In genomic region chr19:4123615-4124568, GRCh38 we compare ENCODE assay signal across 8 cellular contexts. TPM values are rescaled to one million over a fixed set of nuclear protein-coding genes. Genes with fewer than 3 reads are reported as not detected.
DNase-seq lines count a peak whose midpoint lies in the region; ATAC-seq and TF ChIP-seq lines count a peak whose summit lies in the region.

MAP2K2 (minus strand) TSS chr19:4124122; CDS start chr19:4123875, 247 bp downstream.

- intact Hi-C loops in PC-3 (cut with micrococcal nuclease): no loop called here

- peak within 1 kb of the TSS; percentile 97 for H3K4me2 ChIP-seq in PC-3 (ENCODE audit: low read length)

- peaks cover 23% of the 10 kb centered on the region for H3K4me1 Mint-ChIP-seq in activated T-cell treated with anti-CD3 and anti-CD28 coated beads, Interleukin-2, amount 50 U/mL, for 24 hours (ENCODE audit: low read depth)

- CTCF ChIA-PET in PC-3 (lab: Charles Lee): no interaction called here

- TF ChIP-seq CTCF in PC-3 (conservative IDR thresholded peaks at IDR 0.05; ENCODE audit: low read depth, low read length): no peak

- peaks cover 37% of the 10 kb centered on the region for H3K79me2 ChIP-seq in PC-3 (ENCODE audit: low read length)

- H3K9me3 ChIP-seq in PC-3 (ENCODE audit: low read length) (no peaks in the 10 kb centered on the region), mucosa of stomach (ENCODE audit: control insufficient read depth, low read length) (no peaks in the 10 kb centered on the region)

- H3K27me3 ChIP-seq in PC-3 (ENCODE audit: low read length): no peaks in the 10 kb centered on the region
- no peaks in the 10 kb centered on the region for H3K27me3 ChIP-seq in mucosa of stomach (ENCODE audit: control insufficient read depth, insufficient read depth, low read length)

- no peak within 1 kb of the TSS for H3K27ac ChIP-seq in PC-3 (ENCODE audit: low read length)

- H3K4me3 ChIP-seq in Jurkat, Clone E6-1 (ENCODE audit: low read length): peak within 1 kb of the TSS; percentile 83
- H3K4me3 ChIP-seq in PC-3 (ENCODE audit: low read length) (peak within 1 kb of the TSS; percentile 73), mucosa of stomach (ENCODE audit: low read length) (peak within 1 kb of the TSS; percentile 27)

- H3K9ac ChIP-seq in PC-3 (ENCODE audit: low read length) (peak within 1 kb of the TSS; percentile 86), mucosa of stomach (ENCODE audit: low read length) (peak within 1 kb of the TSS; percentile 73)

- no peaks in the 10 kb centered on the region for H3K27me3 Mint-ChIP-seq in activated T-cell treated with anti-CD3 and anti-CD28 coated beads, Interleukin-2, amount 50 U/mL, for 24 hours

- POLR2A ChIA-PET in PC-3 (lab: Charles Lee; ENCODE audit: unreplicated experiment): no interaction called here

- H3K9me2 ChIP-seq in PC-3 (replicated peaks; ENCODE audit: low read length): no peaks in the 10 kb centered on the region

- no peaks in the 10 kb centered on the region for H3K9me3 Mint-ChIP-seq in activated T-cell treated with anti-CD3 and anti-CD28 coated beads, Interleukin-2, amount 50 U/mL, for 24 hours

- H4K20me1 ChIP-seq in PC-3 (ENCODE audit: low read length): no peaks in the 10 kb centered on the region

- H3K4me1 ChIP-seq in PC-3 (ENCODE audit: insufficient read depth, low read length): peaks cover 11% of the 10 kb centered on the region
- peaks cover 16% of the 10 kb centered on the region for H3K4me1 ChIP-seq in mucosa of stomach (ENCODE audit: control insufficient read depth, insufficient read depth, low read length)

- DNase-seq in Caki2 (ENCODE audit: low read depth) (peak; percentile 90), PC-3 (peak; percentile 87), erythroblast (lab: John Stamatoyannopoulos, UW) (peak; percentile 96 to 98)
- DNase-seq in Jurkat, Clone E6-1 (ENCODE audit: low read depth, low spot score): peak; percentile 84
- DNase-seq in activated T-cell treated with anti-CD3 and anti-CD28 coated beads, Interleukin-2, amount 50 U/mL, for 24 hours: peak; percentile 98
- peak; percentile 98 for DNase-seq in stimulated activated CD8-positive, alpha-beta memory T cell treated with anti-CD3 and anti-CD28 coated beads, Interleukin-4, amount 100 ng/mL, for 48 hours

- BruUV-seq in PC-3 (replicated peaks; lab: Mats Ljungman, UMichigan): no TSS peak

- peak; percentile 87 for TF ChIP-seq POLR2A in erythroblast (IDR thresholded peaks at IDR 0.05; ENCODE audit: low read length)

- H2AFZ ChIP-seq in PC-3 (ENCODE audit: low read length): peak within 1 kb of the TSS; percentile 95

- peak within 1 kb of the TSS; percentile 96 for H3K27ac Mint-ChIP-seq in activated T-cell treated with anti-CD3 and anti-CD28 coated beads, Interleukin-2, amount 50 U/mL, for 24 hours

- in situ Hi-C loops in Caki2 (cut with HindIII; ENCODE audit: low pct_unique_long_range_greater_than_20kb, low sequenced_read_pairs): no loop called here

- ATAC-seq in GM21447 (IDR thresholded peaks at IDR 0.05; ENCODE audit: unreplicated experiment) (peak; percentile 72), PC-3 (peak; percentile 93)

- H3K4me3 Mint-ChIP-seq in activated T-cell treated with anti-CD3 and anti-CD28 coated beads, Interleukin-2, amount 50 U/mL, for 24 hours: peak within 1 kb of the TSS; percentile 87

- no peaks in the 10 kb centered on the region for H3K36me3 ChIP-seq in PC-3 (ENCODE audit: low read depth, low read length)
- no peaks in the 10 kb centered on the region for H3K36me3 ChIP-seq in mucosa of stomach (ENCODE audit: control insufficient read depth, insufficient read depth, low read length)

- peaks cover 18% of the 10 kb centered on the region for H3K36me3 Mint-ChIP-seq in activated T-cell treated with anti-CD3 and anti-CD28 coated beads, Interleukin-2, amount 50 U/mL, for 24 hours (ENCODE audit: low read depth)

- no peaks in the 10 kb centered on the region for H3F3A ChIP-seq in PC-3 (ENCODE audit: low read length, unreplicated experiment)

RNA-seq across cellular contexts. Expression of gene MAP2K2, which starts in this region (rescaled TPM):
- 318 and 353 TPM in 2 replicates for total RNA-seq in Caki2 (2014; rRNA removed; shearing (Covaris generic); ENCODE audit: low replicate concordance)
- polyA plus RNA-seq in Jurkat, Clone E6-1 (2012; ENCODE audit: insufficient read depth, insufficient read length): 198 TPM
- total RNA-seq in PC-3 (2014; rRNA removed): 229 and 360 TPM in 2 replicates

Comparison
In these comparisons a context has a peak if more than half of its experiments do, and no peak if none do; other contexts are left out.
1. H3K4me3 ChIP-seq: peak in every context shown above with its lines; median percentile 83 in Jurkat, Clone E6-1; 73 in PC-3; 27 in mucosa of stomach.